ENCODE assay signal across 28 cellular contexts in genomic region chr22:47654922-47655451, GRCh38.
"Had no signal": no experiment of that assay in that cellular context is flagged by ENCODE, and none has a peak within 500 bp of the region (broad histone marks: within the 10 kb centered on the region; RNA-seq: fewer than 3 reads in every experiment).

No MANE protein-coding gene starts in this region.

- FAIRE-seq: colon, endometrium had no signal

- H3K27me3 Mint-ChIP-seq: activated CD8-positive, alpha-beta memory T cell treated with anti-CD3 and anti-CD28 coated beads, Interleukin-2, amount 10 ng/mL, durations not matched to agents 7 days and 5 days; stimulated activated naive CD8-positive, alpha-beta T cell treated with anti-CD3 and anti-CD28 coated beads, Interleukin-15, Interleukin-2, amounts not matched to agents 100 ng/mL and 50 ng/mL, for 24 hours had no signal

- H3K36me3 ChIP-seq: breast epithelium, esophagus squamous epithelium, heart right ventricle, left lung, lower lobe of right lung, right atrium auricular region, uterus had no signal

- H3K4me1 ChIP-seq: breast epithelium, esophagus squamous epithelium, heart right ventricle, left lung, lower lobe of right lung, right atrium auricular region, uterus had no signal

- H3K27ac Mint-ChIP-seq: activated CD4-positive, alpha-beta T cell treated with anti-CD3 and anti-CD28 coated beads for 36 hours; activated CD8-positive, alpha-beta memory T cell treated with anti-CD3 and anti-CD28 coated beads, Interleukin-2, amount 10 ng/mL, durations not matched to agents 7 days and 5 days; activated CD8-positive, alpha-beta T cell treated with anti-CD3 and anti-CD28 coated beads, Interleukin-2, amount 10 ng/mL, durations not matched to agents 7 days and 5 days; activated naive CD4-positive, alpha-beta T cell treated with anti-CD3 and anti-CD28 coated beads, Interleukin-2, amount 50 U/mL, for 72 hours; activated T-helper 2 cell treated with anti-CD3 and anti-CD28 coated beads, Interferon-gamma antibody, Interleukin-2, Interleukin-4, amounts not matched to agents 10 μg/mL and 5 μg/mL and 100 μg/mL, durations not matched to agents 14 hours and 24 hours and 36 hours; natural killer cell; stimulated activated naive CD8-positive, alpha-beta T cell treated with anti-CD3 and anti-CD28 coated beads, Interleukin-15, Interleukin-2, amounts not matched to agents 100 ng/mL and 50 ng/mL, for 24 hours; T-helper 2 cell treated with Interferon-gamma antibody and Interleukin-4, amounts not matched to agents 5 μg/mL and 100 μg/mL, for 36 hours; type B pancreatic cell had no signal

- H3K4me1 Mint-ChIP-seq: activated CD4-positive, alpha-beta T cell treated with anti-CD3 and anti-CD28 coated beads for 36 hours; activated CD8-positive, alpha-beta memory T cell treated with anti-CD3 and anti-CD28 coated beads, Interleukin-2, amount 10 ng/mL, durations not matched to agents 7 days and 5 days; natural killer cell had no signal

- H3K36me3 Mint-ChIP-seq: activated CD8-positive, alpha-beta memory T cell treated with anti-CD3 and anti-CD28 coated beads, Interleukin-2, amount 10 ng/mL, durations not matched to agents 7 days and 5 days; natural killer cell; type B pancreatic cell had no signal

- H3K4me3 ChIP-seq: breast epithelium, esophagus squamous epithelium, heart right ventricle, left lung, lower lobe of right lung, right atrium auricular region, uterus had no signal

- H3K27me3 ChIP-seq: esophagus squamous epithelium, right atrium auricular region, uterus had no signal

- H3K27ac ChIP-seq: breast epithelium, epithelial cell of prostate, esophagus squamous epithelium, heart right ventricle, left lung, lower lobe of right lung, right atrium auricular region, uterus had no signal

- ATAC-seq: activated CD4-positive, alpha-beta T cell treated with anti-CD3 and anti-CD28 coated beads for 36 hours; activated CD8-positive, alpha-beta memory T cell treated with anti-CD3 and anti-CD28 coated beads, Interleukin-2, amount 10 ng/mL, durations not matched to agents 7 days and 5 days; activated CD8-positive, alpha-beta T cell treated with anti-CD3 and anti-CD28 coated beads, Interleukin-2, amount 10 ng/mL, durations not matched to agents 7 days and 5 days; activated naive CD4-positive, alpha-beta T cell treated with anti-CD3 and anti-CD28 coated beads, Interleukin-2, amount 50 U/mL, for 72 hours; heart right ventricle; left lung; lower lobe of right lung; natural killer cell had no signal

- DNase-seq: activated CD4-positive, alpha-beta T cell treated with anti-CD3 and anti-CD28 coated beads for 36 hours; activated CD4-positive, CD25-positive, alpha-beta regulatory T cell; activated CD8-positive, alpha-beta memory T cell treated with anti-CD3 and anti-CD28 coated beads, Interleukin-2, amount 10 ng/mL, durations not matched to agents 7 days and 5 days; activated CD8-positive, alpha-beta T cell treated with anti-CD3 and anti-CD28 coated beads, Interleukin-2, amount 10 ng/mL, durations not matched to agents 7 days and 5 days; activated naive CD4-positive, alpha-beta T cell; activated T-cell treated with anti-CD3 and anti-CD28 coated beads, Interleukin-2, amount 50 U/mL, for 48 hours; central memory CD4-positive, alpha-beta T cell; dermis blood vessel endothelial cell; effector CD8-positive, alpha-beta T cell; esophagus squamous epithelium; foreskin melanocyte; heart right ventricle; left lung; lower lobe of right lung; mesenchymal stem cell; natural killer cell; stimulated activated CD4-positive, alpha-beta T cell treated with anti-CD3 and anti-CD28 coated beads, Interleukin-2, amount 100 ng/mL, for 48 hours; uterus had no signal

- H3K4me3 Mint-ChIP-seq: activated CD4-positive, alpha-beta T cell treated with anti-CD3 and anti-CD28 coated beads for 36 hours; activated CD8-positive, alpha-beta memory T cell treated with anti-CD3 and anti-CD28 coated beads, Interleukin-2, amount 10 ng/mL, durations not matched to agents 7 days and 5 days; activated CD8-positive, alpha-beta T cell treated with anti-CD3 and anti-CD28 coated beads, Interleukin-2, amount 10 ng/mL, durations not matched to agents 7 days and 5 days; natural killer cell; stimulated activated naive CD8-positive, alpha-beta T cell treated with anti-CD3 and anti-CD28 coated beads, Interleukin-15, Interleukin-2, amounts not matched to agents 100 ng/mL and 50 ng/mL, for 24 hours; T-helper 2 cell treated with Interferon-gamma antibody and Interleukin-4, amounts not matched to agents 5 μg/mL and 100 μg/mL, for 36 hours; type B pancreatic cell had no signal

- H3K9me3 ChIP-seq: esophagus squamous epithelium, heart right ventricle, left lung, lower lobe of right lung, right atrium auricular region, uterus had no signal
